8 cellular contexts compared by ENCODE assay signal in genomic region chr5:80654054-80654390, GRCh38. TPM values are rescaled to one million over a fixed set of nuclear protein-coding genes. Genes with fewer than 3 reads are reported as not detected.
DNase-seq lines count a peak whose midpoint lies in the region; ATAC-seq and TF ChIP-seq lines count a peak whose summit lies in the region.

No MANE protein-coding gene starts in this region.

- peaks cover 10 to 30% (median 26%) of the 10 kb centered on the region in 4 donors for H3K4me1 Mint-ChIP-seq in CD4-positive, CD25-positive, alpha-beta regulatory T cell

- peaks cover 22% of the 10 kb centered on the region for H3K36me3 Mint-ChIP-seq in CD4-positive, CD25-positive, alpha-beta regulatory T cell

- no peak overlapping the region for H2AFZ ChIP-seq in neuron (ENCODE audit: low read depth, low read length)

- H3K27me3 ChIP-seq in CD4-positive, CD25-positive, alpha-beta regulatory T cell (ENCODE audit: control insufficient read depth, insufficient read depth, low read length): no peaks in the 10 kb centered on the region
- no peaks in the 10 kb centered on the region for H3K27me3 ChIP-seq in SJCRH30
- H3K27me3 ChIP-seq in neuron (ENCODE audit: insufficient read depth, low read length): no peaks in the 10 kb centered on the region

- peak overlapping the region; percentile 72 to 92 (median 80) for H3K4me3 Mint-ChIP-seq in CD4-positive, CD25-positive, alpha-beta regulatory T cell

- H3K27ac ChIP-seq in CD4-positive, CD25-positive, alpha-beta regulatory T cell (ENCODE audit: insufficient read depth, low read length, poor library complexity, severe bottlenecking): peak overlapping the region; percentile 85
- peak overlapping the region; percentile 94 for H3K27ac ChIP-seq in SJCRH30

- no peak for TF ChIP-seq CTCF in epithelial cell of proximal tubule (conservative IDR thresholded peaks at IDR 0.05; ENCODE audit: low read depth, low read length)

- peaks cover 8% of the 10 kb centered on the region for H3K36me3 ChIP-seq in CD4-positive, CD25-positive, alpha-beta regulatory T cell (ENCODE audit: control insufficient read depth, insufficient read depth, low read length)
- H3K36me3 ChIP-seq in SJCRH30: peaks cover 10% of the 10 kb centered on the region
- H3K36me3 ChIP-seq in neuron (ENCODE audit: insufficient read depth, low read length): peaks cover 22% of the 10 kb centered on the region

- ATAC-seq in CD4-positive, CD25-positive, alpha-beta regulatory T cell (ENCODE audit: low read depth in 2 of 2): no peak
- ATAC-seq in GM19395 (IDR thresholded peaks at IDR 0.05; ENCODE audit: unreplicated experiment) (peak; percentile 0), GM21447 (IDR thresholded peaks at IDR 0.05; ENCODE audit: unreplicated experiment) (no peak), HG03457 (IDR thresholded peaks at IDR 0.05; ENCODE audit: unreplicated experiment) (no peak)

- DNase-seq in CD4-positive, CD25-positive, alpha-beta regulatory T cell: peak in 2 of 3 donors; percentile 10 to 59
- DNase-seq in SJCRH30 (peak in 1 of 2 experiments; percentile 47), epithelial cell of proximal tubule (ENCODE audit: low read depth) (no peak), NCI-H2107 treated with DMSO at 0.1 percent for 48 hours (lab: John Stamatoyannopoulos, UW; ENCODE audit: unreplicated experiment) (no peak)

- peaks cover 25% of the 10 kb centered on the region for H3K4me1 ChIP-seq in CD4-positive, CD25-positive, alpha-beta regulatory T cell (ENCODE audit: control insufficient read depth, insufficient read depth, low read length, poor library complexity, severe bottlenecking)
- H3K4me1 ChIP-seq in SJCRH30 (peaks cover 12% of the 10 kb centered on the region), neuron (ENCODE audit: insufficient read depth, low read length) (peaks cover 28% of the 10 kb centered on the region)

- no peaks in the 10 kb centered on the region for H3K27me3 Mint-ChIP-seq in CD4-positive, CD25-positive, alpha-beta regulatory T cell

- H3K9me3 Mint-ChIP-seq in CD4-positive, CD25-positive, alpha-beta regulatory T cell: peaks cover 0 to 2% (median 0%) of the 10 kb centered on the region in 7 donors

- no peaks in the 10 kb centered on the region for H3K9me3 ChIP-seq in CD4-positive, CD25-positive, alpha-beta regulatory T cell (ENCODE audit: control insufficient read depth in 2 of 2, low read length in 2 of 2)
- H3K9me3 ChIP-seq in SJCRH30 (replicated peaks) (no peaks in the 10 kb centered on the region), neuron (ENCODE audit: low read length) (no peaks in the 10 kb centered on the region)

- H3K27ac Mint-ChIP-seq in CD4-positive, CD25-positive, alpha-beta regulatory T cell: peak overlapping the region in 2 of 3 donors; percentile 48 to 87

- peak overlapping the region; percentile 76 for H3K4me3 ChIP-seq in CD4-positive, CD25-positive, alpha-beta regulatory T cell (ENCODE audit: low read depth, low read length)
- H3K4me3 ChIP-seq in SJCRH30: peak overlapping the region; percentile 93
- H3K4me3 ChIP-seq in epithelial cell of proximal tubule (ENCODE audit: low read depth, low read length): peak overlapping the region; percentile 68
- peak overlapping the region; percentile 97 for H3K4me3 ChIP-seq in neuron (ENCODE audit: low read length)

RNA-seq across cellular contexts. Expression of gene MSH3, which starts 0.4 kb away (rescaled TPM):
- 17.3 TPM for total RNA-seq in CD4-positive, CD25-positive, alpha-beta regulatory T cell
- polyA plus RNA-seq in CD4-positive, CD25-positive, alpha-beta regulatory T cell: 10 to 100 TPM; 11.2 to 14.3 (median 13.0) TPM
- total RNA-seq in SJCRH30 (2014; rRNA removed; shearing (Covaris generic)): 30.4 and 32.5 TPM in 2 replicates
- 8.8 and 13.6 TPM in 2 replicates for total RNA-seq in epithelial cell of proximal tubule

RNA-seq across cellular contexts. Expression of gene DHFR, which starts 0.8 kb away (rescaled TPM):
- total RNA-seq in CD4-positive, CD25-positive, alpha-beta regulatory T cell: 7.7 TPM
- 1 to 10 TPM; 2.1 to 3.0 (median 2.3) TPM for polyA plus RNA-seq in CD4-positive, CD25-positive, alpha-beta regulatory T cell
- 194 and 213 TPM in 2 replicates for total RNA-seq in SJCRH30 (2014; rRNA removed; shearing (Covaris generic))
- total RNA-seq in epithelial cell of proximal tubule: 63.2 and 127 TPM in 2 replicates

Comparison
In these comparisons a context has a peak if more than half of its experiments do, and no peak if none do; other contexts are left out.
1. DNase-seq: peak in CD4-positive, CD25-positive, alpha-beta regulatory T cell (2 of 3); none in epithelial cell of proximal tubule (single experiment) and NCI-H2107 treated with DMSO at 0.1 percent for 48 hours (single experiment).
2. Peak in every context shown above with its lines, with median percentiles within 50 percentile points of each other: H3K4me3 ChIP-seq.